Comparison of ENCODE assay signal across 1 cellular context in the genomic region with DNA sequence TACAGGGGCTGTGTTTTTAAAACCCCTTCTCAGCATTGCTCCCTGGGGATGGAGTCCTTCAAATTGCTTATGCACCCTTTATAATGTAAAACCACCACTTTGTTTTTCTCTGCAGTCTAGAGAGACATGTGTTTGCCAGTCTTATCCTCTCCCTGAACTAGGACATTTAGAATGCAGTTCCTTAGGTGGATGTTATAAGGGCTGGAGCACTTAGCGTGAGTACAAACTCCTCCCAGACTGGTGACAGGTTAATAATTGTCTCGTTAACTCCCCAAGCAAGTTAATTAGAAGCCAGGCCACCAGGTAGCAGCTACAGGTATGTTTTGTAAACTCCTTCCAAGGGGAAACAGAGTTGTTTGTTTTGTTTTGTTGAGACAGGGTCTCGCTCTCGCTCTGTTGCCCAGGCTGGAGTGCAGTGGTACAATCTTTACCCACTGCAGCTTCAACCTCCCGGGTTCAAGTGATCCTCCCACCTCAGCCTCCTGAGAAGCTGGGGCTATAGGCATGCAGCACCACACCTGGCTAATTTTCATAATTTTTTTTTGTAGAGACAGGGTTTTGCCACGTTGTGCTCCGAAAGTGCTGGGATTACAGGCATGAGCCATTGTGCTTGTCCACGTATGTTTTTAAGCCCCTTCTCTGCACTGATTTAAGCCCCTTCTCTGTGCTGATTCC.
TF ChIP-seq lines count a peak whose summit lies in the region.

No MANE protein-coding gene starts in this region.

TF ChIP-seq in A549, 52 proteins besides CTCF, POLR2A, EP300 and RAD21 (continued from another document):
- TF ChIP-seq MAZ (IDR thresholded peaks at IDR 0.05; ENCODE audit: borderline replicate concordance, low read depth, low read length), result no peak
